ENCODE assay signal across 1 cellular context in the genomic region with DNA sequence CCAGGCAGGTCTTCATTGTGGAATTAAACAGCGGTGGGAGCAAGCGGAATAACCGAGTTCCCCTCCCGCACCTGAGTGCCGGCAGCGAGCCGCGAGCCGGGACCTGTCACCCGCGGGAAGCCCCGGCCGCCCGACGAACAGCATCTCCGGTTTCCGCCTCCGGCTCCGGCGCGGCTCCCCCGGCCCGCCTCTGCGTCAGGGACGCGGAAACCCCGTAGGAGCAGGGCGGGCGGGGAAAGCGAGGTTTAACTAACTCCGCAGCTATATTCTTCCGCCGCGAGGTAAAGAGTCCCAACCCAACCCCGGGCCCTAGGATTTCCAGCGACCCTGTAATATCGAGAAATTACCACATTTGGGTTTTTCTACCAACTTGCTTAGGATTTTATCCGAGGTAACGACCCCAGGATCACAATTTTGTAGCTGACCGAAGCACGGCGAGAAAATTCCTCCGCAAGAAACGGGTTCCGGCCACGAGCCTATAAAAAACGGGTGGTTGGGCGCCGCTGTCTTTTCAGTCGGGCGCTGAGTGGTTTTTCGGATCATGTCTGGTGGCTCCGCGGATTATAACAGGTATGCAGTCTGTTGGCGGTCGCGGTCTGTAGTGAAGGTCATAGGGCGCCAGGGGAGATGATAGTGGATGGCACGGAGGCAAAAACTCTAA.
TF ChIP-seq lines count a peak whose summit lies in the region.

A gene (plus strand): TSS at position 508 of the 661 bp plus-strand sequence. CDS start 34 bp downstream, at position 542.

TF ChIP-seq in HepG2, 621 proteins besides CTCF, POLR2A, EP300 and RAD21 (continued from another document and continues in another):
- TF ChIP-seq MAZ (IDR thresholded peaks at IDR 0.05; ENCODE audit: borderline replicate concordance, low read depth, low read length), result peak; percentile 77; the same call in 1 of the 2 replicates
- TF ChIP-seq MAZ (CRISPR knock-in tag; IDR thresholded peaks at IDR 0.05; ENCODE audit: low read depth), result no peak
- TF ChIP-seq ZNF549 (CRISPR knock-in tag; IDR thresholded peaks at IDR 0.05), result no peak
- no peak for TF ChIP-seq ZNF382 (CRISPR knock-in tag; IDR thresholded peaks at IDR 0.05; ENCODE audit: borderline replicate concordance)
- 0 out of 2 replicates have a peak, but pooled peaks have one; percentile 6 for TF ChIP-seq MLLT10 (CRISPR knock-in tag; IDR thresholded peaks at IDR 0.05)
- TF ChIP-seq SP1 (IDR thresholded peaks at IDR 0.05), result no peak
- TF ChIP-seq SP1 (CRISPR knock-in tag; IDR thresholded peaks at IDR 0.05), result peak; percentile 51; the same call in 1 of the 2 replicates
- TF ChIP-seq, protein P1, sequence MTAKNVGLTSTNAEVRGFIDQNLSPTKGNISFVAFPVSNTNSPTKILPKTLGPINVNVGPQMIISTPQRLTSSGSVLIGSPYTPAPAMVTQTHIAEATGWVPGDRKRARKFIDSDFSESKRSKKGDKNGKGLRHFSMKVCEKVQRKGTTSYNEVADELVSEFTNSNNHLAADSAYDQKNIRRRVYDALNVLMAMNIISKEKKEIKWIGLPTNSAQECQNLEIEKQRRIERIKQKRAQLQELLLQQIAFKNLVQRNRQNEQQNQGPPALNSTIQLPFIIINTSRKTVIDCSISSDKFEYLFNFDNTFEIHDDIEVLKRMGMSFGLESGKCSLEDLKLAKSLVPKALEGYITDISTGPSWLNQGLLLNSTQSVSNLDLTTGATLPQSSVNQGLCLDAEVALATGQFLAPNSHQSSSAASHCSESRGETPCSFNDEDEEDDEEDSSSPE (CRISPR knock-in tag; IDR thresholded peaks at IDR 0.05), result peak; percentile 84
- 0 out of 2 replicates have a peak, but pooled peaks have one; percentile 48 for TF ChIP-seq EEA1 (CRISPR knock-in tag; IDR thresholded peaks at IDR 0.05; ENCODE audit: borderline replicate concordance)
- TF ChIP-seq, protein P2, sequence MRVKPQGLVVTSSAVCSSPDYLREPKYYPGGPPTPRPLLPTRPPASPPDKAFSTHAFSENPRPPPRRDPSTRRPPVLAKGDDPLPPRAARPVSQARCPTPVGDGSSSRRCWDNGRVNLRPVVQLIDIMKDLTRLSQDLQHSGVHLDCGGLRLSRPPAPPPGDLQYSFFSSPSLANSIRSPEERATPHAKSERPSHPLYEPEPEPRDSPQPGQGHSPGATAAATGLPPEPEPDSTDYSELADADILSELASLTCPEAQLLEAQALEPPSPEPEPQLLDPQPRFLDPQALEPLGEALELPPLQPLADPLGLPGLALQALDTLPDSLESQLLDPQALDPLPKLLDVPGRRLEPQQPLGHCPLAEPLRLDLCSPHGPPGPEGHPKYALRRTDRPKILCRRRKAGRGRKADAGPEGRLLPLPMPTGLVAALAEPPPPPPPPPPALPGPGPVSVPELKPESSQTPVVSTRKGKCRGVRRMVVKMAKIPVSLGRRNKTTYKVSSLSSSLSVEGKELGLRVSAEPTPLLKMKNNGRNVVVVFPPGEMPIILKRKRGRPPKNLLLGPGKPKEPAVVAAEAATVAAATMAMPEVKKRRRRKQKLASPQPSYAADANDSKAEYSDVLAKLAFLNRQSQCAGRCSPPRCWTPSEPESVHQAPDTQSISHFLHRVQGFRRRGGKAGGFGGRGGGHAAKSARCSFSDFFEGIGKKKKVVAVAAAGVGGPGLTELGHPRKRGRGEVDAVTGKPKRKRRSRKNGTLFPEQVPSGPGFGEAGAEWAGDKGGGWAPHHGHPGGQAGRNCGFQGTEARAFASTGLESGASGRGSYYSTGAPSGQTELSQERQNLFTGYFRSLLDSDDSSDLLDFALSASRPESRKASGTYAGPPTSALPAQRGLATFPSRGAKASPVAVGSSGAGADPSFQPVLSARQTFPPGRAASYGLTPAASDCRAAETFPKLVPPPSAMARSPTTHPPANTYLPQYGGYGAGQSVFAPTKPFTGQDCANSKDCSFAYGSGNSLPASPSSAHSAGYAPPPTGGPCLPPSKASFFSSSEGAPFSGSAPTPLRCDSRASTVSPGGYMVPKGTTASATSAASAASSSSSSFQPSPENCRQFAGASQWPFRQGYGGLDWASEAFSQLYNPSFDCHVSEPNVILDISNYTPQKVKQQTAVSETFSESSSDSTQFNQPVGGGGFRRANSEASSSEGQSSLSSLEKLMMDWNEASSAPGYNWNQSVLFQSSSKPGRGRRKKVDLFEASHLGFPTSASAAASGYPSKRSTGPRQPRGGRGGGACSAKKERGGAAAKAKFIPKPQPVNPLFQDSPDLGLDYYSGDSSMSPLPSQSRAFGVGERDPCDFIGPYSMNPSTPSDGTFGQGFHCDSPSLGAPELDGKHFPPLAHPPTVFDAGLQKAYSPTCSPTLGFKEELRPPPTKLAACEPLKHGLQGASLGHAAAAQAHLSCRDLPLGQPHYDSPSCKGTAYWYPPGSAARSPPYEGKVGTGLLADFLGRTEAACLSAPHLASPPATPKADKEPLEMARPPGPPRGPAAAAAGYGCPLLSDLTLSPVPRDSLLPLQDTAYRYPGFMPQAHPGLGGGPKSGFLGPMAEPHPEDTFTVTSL (CRISPR knock-in tag; IDR thresholded peaks at IDR 0.05; ENCODE audit: borderline replicate concordance), result no peak
- TF ChIP-seq ELF3 (CRISPR knock-in tag; IDR thresholded peaks at IDR 0.05), result peak; percentile 71
- TF ChIP-seq, protein P3, sequence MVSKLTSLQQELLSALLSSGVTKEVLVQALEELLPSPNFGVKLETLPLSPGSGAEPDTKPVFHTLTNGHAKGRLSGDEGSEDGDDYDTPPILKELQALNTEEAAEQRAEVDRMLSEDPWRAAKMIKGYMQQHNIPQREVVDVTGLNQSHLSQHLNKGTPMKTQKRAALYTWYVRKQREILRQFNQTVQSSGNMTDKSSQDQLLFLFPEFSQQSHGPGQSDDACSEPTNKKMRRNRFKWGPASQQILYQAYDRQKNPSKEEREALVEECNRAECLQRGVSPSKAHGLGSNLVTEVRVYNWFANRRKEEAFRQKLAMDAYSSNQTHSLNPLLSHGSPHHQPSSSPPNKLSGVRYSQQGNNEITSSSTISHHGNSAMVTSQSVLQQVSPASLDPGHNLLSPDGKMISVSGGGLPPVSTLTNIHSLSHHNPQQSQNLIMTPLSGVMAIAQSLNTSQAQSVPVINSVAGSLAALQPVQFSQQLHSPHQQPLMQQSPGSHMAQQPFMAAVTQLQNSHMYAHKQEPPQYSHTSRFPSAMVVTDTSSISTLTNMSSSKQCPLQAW (CRISPR knock-in tag; IDR thresholded peaks at IDR 0.05), result peak; percentile 9; the same call in 1 of the 2 replicates
- TF ChIP-seq, protein P4, sequence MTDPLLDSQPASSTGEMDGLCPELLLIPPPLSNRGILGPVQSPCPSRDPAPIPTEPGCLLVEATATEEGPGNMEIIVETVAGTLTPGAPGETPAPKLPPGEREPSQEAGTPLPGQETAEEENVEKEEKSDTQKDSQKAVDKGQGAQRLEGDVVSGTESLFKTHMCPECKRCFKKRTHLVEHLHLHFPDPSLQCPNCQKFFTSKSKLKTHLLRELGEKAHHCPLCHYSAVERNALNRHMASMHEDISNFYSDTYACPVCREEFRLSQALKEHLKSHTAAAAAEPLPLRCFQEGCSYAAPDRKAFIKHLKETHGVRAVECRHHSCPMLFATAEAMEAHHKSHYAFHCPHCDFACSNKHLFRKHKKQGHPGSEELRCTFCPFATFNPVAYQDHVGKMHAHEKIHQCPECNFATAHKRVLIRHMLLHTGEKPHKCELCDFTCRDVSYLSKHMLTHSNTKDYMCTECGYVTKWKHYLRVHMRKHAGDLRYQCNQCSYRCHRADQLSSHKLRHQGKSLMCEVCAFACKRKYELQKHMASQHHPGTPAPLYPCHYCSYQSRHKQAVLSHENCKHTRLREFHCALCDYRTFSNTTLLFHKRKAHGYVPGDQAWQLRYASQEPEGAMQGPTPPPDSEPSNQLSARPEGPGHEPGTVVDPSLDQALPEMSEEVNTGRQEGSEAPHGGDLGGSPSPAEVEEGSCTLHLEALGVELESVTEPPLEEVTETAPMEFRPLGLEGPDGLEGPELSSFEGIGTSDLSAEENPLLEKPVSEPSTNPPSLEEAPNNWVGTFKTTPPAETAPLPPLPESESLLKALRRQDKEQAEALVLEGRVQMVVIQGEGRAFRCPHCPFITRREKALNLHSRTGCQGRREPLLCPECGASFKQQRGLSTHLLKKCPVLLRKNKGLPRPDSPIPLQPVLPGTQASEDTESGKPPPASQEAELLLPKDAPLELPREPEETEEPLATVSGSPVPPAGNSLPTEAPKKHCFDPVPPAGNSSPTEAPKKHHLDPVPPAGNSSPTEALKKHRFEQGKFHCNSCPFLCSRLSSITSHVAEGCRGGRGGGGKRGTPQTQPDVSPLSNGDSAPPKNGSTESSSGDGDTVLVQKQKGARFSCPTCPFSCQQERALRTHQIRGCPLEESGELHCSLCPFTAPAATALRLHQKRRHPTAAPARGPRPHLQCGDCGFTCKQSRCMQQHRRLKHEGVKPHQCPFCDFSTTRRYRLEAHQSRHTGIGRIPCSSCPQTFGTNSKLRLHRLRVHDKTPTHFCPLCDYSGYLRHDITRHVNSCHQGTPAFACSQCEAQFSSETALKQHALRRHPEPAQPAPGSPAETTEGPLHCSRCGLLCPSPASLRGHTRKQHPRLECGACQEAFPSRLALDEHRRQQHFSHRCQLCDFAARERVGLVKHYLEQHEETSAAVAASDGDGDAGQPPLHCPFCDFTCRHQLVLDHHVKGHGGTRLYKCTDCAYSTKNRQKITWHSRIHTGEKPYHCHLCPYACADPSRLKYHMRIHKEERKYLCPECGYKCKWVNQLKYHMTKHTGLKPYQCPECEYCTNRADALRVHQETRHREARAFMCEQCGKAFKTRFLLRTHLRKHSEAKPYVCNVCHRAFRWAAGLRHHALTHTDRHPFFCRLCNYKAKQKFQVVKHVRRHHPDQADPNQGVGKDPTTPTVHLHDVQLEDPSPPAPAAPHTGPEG (CRISPR knock-in tag; IDR thresholded peaks at IDR 0.05), result peak; percentile 64; the same call in 1 of the 2 replicates
- TF ChIP-seq, protein P5, sequence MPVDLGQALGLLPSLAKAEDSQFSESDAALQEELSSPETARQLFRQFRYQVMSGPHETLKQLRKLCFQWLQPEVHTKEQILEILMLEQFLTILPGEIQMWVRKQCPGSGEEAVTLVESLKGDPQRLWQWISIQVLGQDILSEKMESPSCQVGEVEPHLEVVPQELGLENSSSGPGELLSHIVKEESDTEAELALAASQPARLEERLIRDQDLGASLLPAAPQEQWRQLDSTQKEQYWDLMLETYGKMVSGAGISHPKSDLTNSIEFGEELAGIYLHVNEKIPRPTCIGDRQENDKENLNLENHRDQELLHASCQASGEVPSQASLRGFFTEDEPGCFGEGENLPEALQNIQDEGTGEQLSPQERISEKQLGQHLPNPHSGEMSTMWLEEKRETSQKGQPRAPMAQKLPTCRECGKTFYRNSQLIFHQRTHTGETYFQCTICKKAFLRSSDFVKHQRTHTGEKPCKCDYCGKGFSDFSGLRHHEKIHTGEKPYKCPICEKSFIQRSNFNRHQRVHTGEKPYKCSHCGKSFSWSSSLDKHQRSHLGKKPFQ (CRISPR knock-in tag; IDR thresholded peaks at IDR 0.05; ENCODE audit: insufficient replicate concordance), result peak; percentile 68
- TF ChIP-seq, protein P6, sequence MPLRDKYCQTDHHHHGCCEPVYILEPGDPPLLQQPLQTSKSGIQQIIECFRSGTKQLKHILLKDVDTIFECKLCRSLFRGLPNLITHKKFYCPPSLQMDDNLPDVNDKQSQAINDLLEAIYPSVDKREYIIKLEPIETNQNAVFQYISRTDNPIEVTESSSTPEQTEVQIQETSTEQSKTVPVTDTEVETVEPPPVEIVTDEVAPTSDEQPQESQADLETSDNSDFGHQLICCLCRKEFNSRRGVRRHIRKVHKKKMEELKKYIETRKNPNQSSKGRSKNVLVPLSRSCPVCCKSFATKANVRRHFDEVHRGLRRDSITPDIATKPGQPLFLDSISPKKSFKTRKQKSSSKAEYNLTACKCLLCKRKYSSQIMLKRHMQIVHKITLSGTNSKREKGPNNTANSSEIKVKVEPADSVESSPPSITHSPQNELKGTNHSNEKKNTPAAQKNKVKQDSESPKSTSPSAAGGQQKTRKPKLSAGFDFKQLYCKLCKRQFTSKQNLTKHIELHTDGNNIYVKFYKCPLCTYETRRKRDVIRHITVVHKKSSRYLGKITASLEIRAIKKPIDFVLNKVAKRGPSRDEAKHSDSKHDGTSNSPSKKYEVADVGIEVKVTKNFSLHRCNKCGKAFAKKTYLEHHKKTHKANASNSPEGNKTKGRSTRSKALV (CRISPR knock-in tag; IDR thresholded peaks at IDR 0.05), result peak; percentile 95
- TF ChIP-seq REXO4 (CRISPR knock-in tag; IDR thresholded peaks at IDR 0.05; ENCODE audit: borderline replicate concordance), result no peak
- TF ChIP-seq, protein P7, sequence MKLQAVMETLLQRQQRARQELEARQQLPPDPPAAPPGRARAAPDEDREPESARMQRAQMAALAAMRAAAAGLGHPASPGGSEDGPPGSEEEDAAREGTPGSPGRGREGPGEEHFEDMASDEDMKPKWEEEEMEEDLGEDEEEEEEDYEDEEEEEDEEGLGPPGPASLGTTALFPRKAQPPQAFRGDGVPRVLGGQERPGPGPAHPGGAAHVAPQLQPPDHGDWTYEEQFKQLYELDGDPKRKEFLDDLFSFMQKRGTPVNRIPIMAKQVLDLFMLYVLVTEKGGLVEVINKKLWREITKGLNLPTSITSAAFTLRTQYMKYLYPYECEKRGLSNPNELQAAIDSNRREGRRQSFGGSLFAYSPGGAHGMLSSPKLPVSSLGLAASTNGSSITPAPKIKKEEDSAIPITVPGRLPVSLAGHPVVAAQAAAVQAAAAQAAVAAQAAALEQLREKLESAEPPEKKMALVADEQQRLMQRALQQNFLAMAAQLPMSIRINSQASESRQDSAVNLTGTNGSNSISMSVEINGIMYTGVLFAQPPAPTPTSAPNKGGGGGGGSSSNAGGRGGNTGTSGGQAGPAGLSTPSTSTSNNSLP (IDR thresholded peaks at IDR 0.05; ENCODE audit: low read depth, low read length), result peak; percentile 30; the same call in 1 of the 2 replicates
- no peak for TF ChIP-seq ZNF761 (CRISPR knock-in tag; conservative IDR thresholded peaks at IDR 0.05)
- TF ChIP-seq SKI (IDR thresholded peaks at IDR 0.05; ENCODE audit: partially characterized antibody), result peak; percentile 22
- TF ChIP-seq, protein P8, sequence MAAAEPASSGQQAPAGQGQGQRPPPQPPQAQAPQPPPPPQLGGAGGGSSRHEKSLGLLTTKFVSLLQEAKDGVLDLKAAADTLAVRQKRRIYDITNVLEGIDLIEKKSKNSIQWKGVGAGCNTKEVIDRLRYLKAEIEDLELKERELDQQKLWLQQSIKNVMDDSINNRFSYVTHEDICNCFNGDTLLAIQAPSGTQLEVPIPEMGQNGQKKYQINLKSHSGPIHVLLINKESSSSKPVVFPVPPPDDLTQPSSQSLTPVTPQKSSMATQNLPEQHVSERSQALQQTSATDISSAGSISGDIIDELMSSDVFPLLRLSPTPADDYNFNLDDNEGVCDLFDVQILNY (CRISPR knock-in tag; conservative IDR thresholded peaks at IDR 0.05), result no peak; the same call in 1 of the 2 replicates
- TF ChIP-seq, protein P9, sequence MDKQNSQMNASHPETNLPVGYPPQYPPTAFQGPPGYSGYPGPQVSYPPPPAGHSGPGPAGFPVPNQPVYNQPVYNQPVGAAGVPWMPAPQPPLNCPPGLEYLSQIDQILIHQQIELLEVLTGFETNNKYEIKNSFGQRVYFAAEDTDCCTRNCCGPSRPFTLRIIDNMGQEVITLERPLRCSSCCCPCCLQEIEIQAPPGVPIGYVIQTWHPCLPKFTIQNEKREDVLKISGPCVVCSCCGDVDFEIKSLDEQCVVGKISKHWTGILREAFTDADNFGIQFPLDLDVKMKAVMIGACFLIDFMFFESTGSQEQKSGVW (CRISPR knock-in tag; IDR thresholded peaks at IDR 0.05; ENCODE audit: borderline replicate concordance), result no peak
- TF ChIP-seq, protein P10, sequence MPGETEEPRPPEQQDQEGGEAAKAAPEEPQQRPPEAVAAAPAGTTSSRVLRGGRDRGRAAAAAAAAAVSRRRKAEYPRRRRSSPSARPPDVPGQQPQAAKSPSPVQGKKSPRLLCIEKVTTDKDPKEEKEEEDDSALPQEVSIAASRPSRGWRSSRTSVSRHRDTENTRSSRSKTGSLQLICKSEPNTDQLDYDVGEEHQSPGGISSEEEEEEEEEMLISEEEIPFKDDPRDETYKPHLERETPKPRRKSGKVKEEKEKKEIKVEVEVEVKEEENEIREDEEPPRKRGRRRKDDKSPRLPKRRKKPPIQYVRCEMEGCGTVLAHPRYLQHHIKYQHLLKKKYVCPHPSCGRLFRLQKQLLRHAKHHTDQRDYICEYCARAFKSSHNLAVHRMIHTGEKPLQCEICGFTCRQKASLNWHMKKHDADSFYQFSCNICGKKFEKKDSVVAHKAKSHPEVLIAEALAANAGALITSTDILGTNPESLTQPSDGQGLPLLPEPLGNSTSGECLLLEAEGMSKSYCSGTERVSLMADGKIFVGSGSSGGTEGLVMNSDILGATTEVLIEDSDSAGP (CRISPR knock-in tag; IDR thresholded peaks at IDR 0.05; ENCODE audit: borderline replicate concordance), result peak; percentile 60; the same call in 1 of the 2 replicates
